19 cellular contexts compared by ENCODE assay signal in the genomic region with DNA sequence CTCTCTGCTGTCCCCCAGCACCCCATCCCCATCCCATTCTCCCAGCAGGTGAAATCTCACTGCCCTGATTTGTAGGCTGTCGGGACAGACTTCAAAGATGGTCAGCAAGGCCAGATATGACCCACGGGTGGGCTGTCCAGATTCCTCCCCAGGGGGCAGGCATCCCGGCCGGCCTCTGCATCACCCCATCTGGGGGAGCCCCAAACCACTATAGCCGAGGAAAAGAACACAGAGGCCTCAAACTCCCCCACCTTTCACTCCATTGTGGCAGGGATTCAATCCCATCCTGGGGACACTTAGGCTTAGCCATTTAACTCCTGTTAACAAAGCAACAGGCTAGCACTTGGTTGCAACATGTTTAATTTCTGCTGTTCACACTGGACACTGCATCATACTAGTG. TPM values are rescaled to one million over a fixed set of nuclear protein-coding genes. Genes with fewer than 3 reads are reported as not detected.
DNase-seq lines count a peak whose midpoint lies in the region; ATAC-seq and TF ChIP-seq lines count a peak whose summit lies in the region.
"Had no signal": no experiment of that assay in that cellular context is flagged by ENCODE, and none has a peak within 500 bp of the region (broad histone marks: within the 10 kb centered on the region; RNA-seq: fewer than 3 reads in every experiment).

No MANE protein-coding gene starts in this region.

- H4K20me1 ChIP-seq in osteoblast (ENCODE audit: insufficient read depth, low read length): peaks cover 6% of the 10 kb centered on the region

- H3K36me3 Mint-ChIP-seq in activated naive CD8-positive, alpha-beta T cell treated with anti-CD3 and anti-CD28 coated beads, Interleukin-2, amount 10 ng/mL, durations not matched to agents 7 days and 5 days: peaks cover 3% of the 10 kb centered on the region
- H3K36me3 Mint-ChIP-seq in activated naive CD8-positive, alpha-beta T cell treated with anti-CD3 and anti-CD28 coated beads for 36 hours: peaks cover 8% of the 10 kb centered on the region
- H3K36me3 Mint-ChIP-seq in activated CD8-positive, alpha-beta T cell treated with anti-CD3 and anti-CD28 coated beads for 36 hours (ENCODE audit: low read depth): peaks cover 9% of the 10 kb centered on the region

- CTCF ChIA-PET in RWPE1 (lab: Yijun Ruan, JAX): no interaction called here
- CTCF ChIA-PET in activated CD8-positive, alpha-beta T cell treated with anti-CD3 and anti-CD28 coated beads for 36 hours (lab: Charles Lee): interaction anchor here (1.3 kb wide), 1 partner anchor 286 kb away, joined by 5 read pairs; no protein-coding TSS in a partner anchor

- no peaks in the 10 kb centered on the region for H3K9me3 ChIP-seq in osteoblast (ENCODE audit: low read depth, low read length)

- intact Hi-C loops in activated CD8-positive, alpha-beta T cell treated with anti-CD3 and anti-CD28 coated beads for 36 hours (cut with micrococcal nuclease): no loop called here

- no peak overlapping the region for H3K4me2 ChIP-seq in osteoblast (ENCODE audit: insufficient read depth, low read length)
- H3K4me2 ChIP-seq: GM23338 had no signal

- no peak overlapping the region for H3K27ac Mint-ChIP-seq in activated naive CD8-positive, alpha-beta T cell treated with anti-CD3 and anti-CD28 coated beads, Interleukin-2, amount 10 ng/mL, durations not matched to agents 7 days and 5 days
- no peak overlapping the region for H3K27ac Mint-ChIP-seq in activated naive CD8-positive, alpha-beta T cell treated with anti-CD3 and anti-CD28 coated beads for 36 hours
- no peak overlapping the region for H3K27ac Mint-ChIP-seq in activated CD8-positive, alpha-beta T cell treated with anti-CD3 and anti-CD28 coated beads for 36 hours
- H3K27ac Mint-ChIP-seq: CD4-positive, alpha-beta memory T cell; GM23338; H9; HFFc6 had no signal

- H3K9me3 Mint-ChIP-seq in activated naive CD8-positive, alpha-beta T cell treated with anti-CD3 and anti-CD28 coated beads, Interleukin-2, amount 10 ng/mL, durations not matched to agents 7 days and 5 days: no peaks in the 10 kb centered on the region
- no peaks in the 10 kb centered on the region for H3K9me3 Mint-ChIP-seq in activated naive CD8-positive, alpha-beta T cell treated with anti-CD3 and anti-CD28 coated beads for 36 hours
- no peaks in the 10 kb centered on the region for H3K9me3 Mint-ChIP-seq in activated CD8-positive, alpha-beta T cell treated with anti-CD3 and anti-CD28 coated beads for 36 hours
- H3K9me3 Mint-ChIP-seq: CD4-positive, alpha-beta memory T cell; GM23338; H9; HFFc6 had no signal

- H3K4me3 Mint-ChIP-seq in activated naive CD8-positive, alpha-beta T cell treated with anti-CD3 and anti-CD28 coated beads, Interleukin-2, amount 10 ng/mL, durations not matched to agents 7 days and 5 days: no peak overlapping the region
- no peak overlapping the region for H3K4me3 Mint-ChIP-seq in activated naive CD8-positive, alpha-beta T cell treated with anti-CD3 and anti-CD28 coated beads for 36 hours
- H3K4me3 Mint-ChIP-seq in activated CD8-positive, alpha-beta T cell treated with anti-CD3 and anti-CD28 coated beads for 36 hours: no peak overlapping the region
- H3K4me3 Mint-ChIP-seq: CD4-positive, alpha-beta memory T cell; GM23338; H9; HFFc6 had no signal

- H3K27me3 ChIP-seq in osteoblast (ENCODE audit: insufficient read depth, low read length): no peaks in the 10 kb centered on the region

- no peaks in the 10 kb centered on the region for H3K27me3 Mint-ChIP-seq in activated naive CD8-positive, alpha-beta T cell treated with anti-CD3 and anti-CD28 coated beads, Interleukin-2, amount 10 ng/mL, durations not matched to agents 7 days and 5 days
- no peaks in the 10 kb centered on the region for H3K27me3 Mint-ChIP-seq in activated naive CD8-positive, alpha-beta T cell treated with anti-CD3 and anti-CD28 coated beads for 36 hours
- no peaks in the 10 kb centered on the region for H3K27me3 Mint-ChIP-seq in activated CD8-positive, alpha-beta T cell treated with anti-CD3 and anti-CD28 coated beads for 36 hours
- H3K27me3 Mint-ChIP-seq: CD4-positive, alpha-beta memory T cell had no signal

- H3K4me1 Mint-ChIP-seq in activated naive CD8-positive, alpha-beta T cell treated with anti-CD3 and anti-CD28 coated beads, Interleukin-2, amount 10 ng/mL, durations not matched to agents 7 days and 5 days: peaks cover 9% of the 10 kb centered on the region
- peaks cover 30% of the 10 kb centered on the region for H3K4me1 Mint-ChIP-seq in activated naive CD8-positive, alpha-beta T cell treated with anti-CD3 and anti-CD28 coated beads for 36 hours
- H3K4me1 Mint-ChIP-seq in activated CD8-positive, alpha-beta T cell treated with anti-CD3 and anti-CD28 coated beads for 36 hours (ENCODE audit: low read depth): peaks cover 24% of the 10 kb centered on the region
- H3K4me1 Mint-ChIP-seq: GM23338 had no signal

- ATAC-seq in activated naive CD8-positive, alpha-beta T cell treated with anti-CD3 and anti-CD28 coated beads, Interleukin-2, amount 10 ng/mL, durations not matched to agents 7 days and 5 days (ENCODE audit: low read depth): no peak
- ATAC-seq in activated CD8-positive, alpha-beta T cell treated with anti-CD3 and anti-CD28 coated beads for 36 hours: no peak
- ATAC-seq: GM23338, HCT116 had no signal

- TF ChIP-seq CTCF in RWPE1 (conservative IDR thresholded peaks at IDR 0.05; ENCODE audit: low read depth) (no peak), osteoblast (IDR thresholded peaks at IDR 0.05; ENCODE audit: extremely low read depth, low read depth, low read length) (no peak)
- no peak for TF ChIP-seq CTCF in activated CD8-positive, alpha-beta T cell treated with anti-CD3 and anti-CD28 coated beads for 36 hours (IDR thresholded peaks at IDR 0.05)

- H3K27ac ChIP-seq in RWPE1 (peak overlapping the region; percentile 33), osteoblast (ENCODE audit: low read depth, low read length) (no peak overlapping the region)

- peaks cover 10% of the 10 kb centered on the region for H3K79me2 ChIP-seq in osteoblast (ENCODE audit: insufficient read depth, low read length)

- POLR2A ChIA-PET in activated naive CD8-positive, alpha-beta T cell treated with anti-CD3 and anti-CD28 coated beads, Interleukin-2, amount 10 ng/mL, durations not matched to agents 7 days and 5 days (lab: Charles Lee): no interaction called here
- POLR2A ChIA-PET in RWPE1 (lab: Yijun Ruan, JAX; ENCODE audit: low non-redundant PET): no interaction called here
- POLR2A ChIA-PET in activated CD8-positive, alpha-beta T cell treated with anti-CD3 and anti-CD28 coated beads for 36 hours (lab: Charles Lee): no interaction called here

- H3K4me1 ChIP-seq in osteoblast (ENCODE audit: insufficient read depth, low read length): peaks cover 24% of the 10 kb centered on the region

- H3K4me3 ChIP-seq in osteoblast (ENCODE audit: insufficient read depth, low read length): no peak overlapping the region
- H3K4me3 ChIP-seq: GM23338 had no signal

- H3K36me3 ChIP-seq in osteoblast (ENCODE audit: insufficient read depth, low read length): peaks cover 31% of the 10 kb centered on the region

- H2AFZ ChIP-seq in osteoblast (ENCODE audit: low read length): no peak overlapping the region
- H2AFZ ChIP-seq: GM23338 had no signal

- peak; percentile 11 for DNase-seq in activated naive CD8-positive, alpha-beta T cell treated with anti-CD3 and anti-CD28 coated beads, Interleukin-2, amount 10 ng/mL, durations not matched to agents 7 days and 5 days
- no peak for DNase-seq in activated naive CD8-positive, alpha-beta T cell treated with anti-CD3 and anti-CD28 coated beads for 36 hours
- no peak for DNase-seq in RWPE1 (ENCODE audit: low spot score)
- peak; percentile 71 for DNase-seq in osteoblast (ENCODE audit: insufficient read length, low spot score, missing footprints)
- no peak for DNase-seq in activated CD8-positive, alpha-beta T cell treated with anti-CD3 and anti-CD28 coated beads for 36 hours
- no peak for DNase-seq in epidermal melanocyte (ENCODE audit: insufficient read length, low spot score)
- DNase-seq: C1 segment of cervical spinal cord; Calu3; CD4-positive, alpha-beta memory T cell; COR-L47; DMS53; DMS79 treated with DMSO at 0.1 percent for 48 hours; GF-D8; H9; HFFc6 had no signal

RNA-seq across cellular contexts. Expression of a gene that starts 8.8 kb away (rescaled TPM):
- 10 to 100 TPM; 17.1 to 19.8 TPM for total RNA-seq in activated naive CD8-positive, alpha-beta T cell treated with anti-CD3 and anti-CD28 coated beads, Interleukin-2, amount 10 ng/mL, durations not matched to agents 7 days and 5 days
- total RNA-seq in activated naive CD8-positive, alpha-beta T cell treated with anti-CD3 and anti-CD28 coated beads for 36 hours: 10 to 100 TPM; 19.7 to 20.4 TPM
- 31.8 and 37.3 TPM in 2 replicates for total RNA-seq in osteoblast
- total RNA-seq in activated CD8-positive, alpha-beta T cell treated with anti-CD3 and anti-CD28 coated beads for 36 hours: 10 to 100 TPM; 11.9 to 12.0 TPM

RNA-seq across cellular contexts. Expression of a gene that starts 13.1 kb away (rescaled TPM):
- 1 to 10 TPM; 2.8 to 3.0 TPM for total RNA-seq in activated naive CD8-positive, alpha-beta T cell treated with anti-CD3 and anti-CD28 coated beads, Interleukin-2, amount 10 ng/mL, durations not matched to agents 7 days and 5 days
- total RNA-seq in activated naive CD8-positive, alpha-beta T cell treated with anti-CD3 and anti-CD28 coated beads for 36 hours: under 1 TPM; 0.25 to 0.52 TPM
- 0.36 and 1.5 TPM in 2 replicates for total RNA-seq in osteoblast
- total RNA-seq in activated CD8-positive, alpha-beta T cell treated with anti-CD3 and anti-CD28 coated beads for 36 hours: under 1 TPM; 0.67 to 0.86 TPM
- total RNA-seq: G401 had no signal

RNA-seq across cellular contexts. Expression of a gene that starts 53.3 kb away (rescaled TPM):
- not detected for total RNA-seq in activated naive CD8-positive, alpha-beta T cell treated with anti-CD3 and anti-CD28 coated beads, Interleukin-2, amount 10 ng/mL, durations not matched to agents 7 days and 5 days
- not detected for total RNA-seq in activated naive CD8-positive, alpha-beta T cell treated with anti-CD3 and anti-CD28 coated beads for 36 hours
- under 0.01 TPM in 1 of 2 replicates, not detected in the other for total RNA-seq in osteoblast
- total RNA-seq in activated CD8-positive, alpha-beta T cell treated with anti-CD3 and anti-CD28 coated beads for 36 hours: not detected
- total RNA-seq: A673; Calu3; CD4-positive, alpha-beta memory T cell had no signal

Comparison
In these comparisons a context has a peak if more than half of its experiments do, and no peak if none do; other contexts are left out.
1. DNase-seq: peak in activated naive CD8-positive, alpha-beta T cell treated with anti-CD3 and anti-CD28 coated beads, Interleukin-2, amount 10 ng/mL, durations not matched to agents 7 days and 5 days (single experiment) and osteoblast (single experiment); none in activated naive CD8-positive, alpha-beta T cell treated with anti-CD3 and anti-CD28 coated beads for 36 hours (single experiment), RWPE1 (single experiment), activated CD8-positive, alpha-beta T cell treated with anti-CD3 and anti-CD28 coated beads for 36 hours (single experiment) and epidermal melanocyte (single experiment).